Comparison of ENCODE assay signal across 30 cellular contexts in genomic region chr7:50431316-50431715, GRCh38.
"Had no signal": no experiment of that assay in that cellular context is flagged by ENCODE, and none has a peak within 500 bp of the region (broad histone marks: within the 10 kb centered on the region; RNA-seq: fewer than 3 reads in every experiment).

No MANE protein-coding gene starts in this region.

- H3K9me3 Mint-ChIP-seq: activated CD8-positive, alpha-beta T cell treated with anti-CD3 and anti-CD28 coated beads for 36 hours; activated T-cell treated with anti-CD3 and anti-CD28 coated beads, Interleukin-2, amount 50 U/mL, for 4 hours; activated T-helper 17 cell treated with anti-CD3 and anti-CD28 coated beads, Interleukin-2, amount 50 U/mL, for 72 hours; central memory CD8-positive, alpha-beta T cell had no signal

- H3K27me3 Mint-ChIP-seq: activated CD4-positive, alpha-beta T cell treated with anti-CD3 and anti-CD28 coated beads for 36 hours; activated CD8-positive, alpha-beta T cell treated with anti-CD3 and anti-CD28 coated beads for 36 hours; activated naive CD8-positive, alpha-beta T cell; activated T-helper 17 cell treated with anti-CD3 and anti-CD28 coated beads, Interleukin-2, amount 50 U/mL, for 72 hours; central memory CD8-positive, alpha-beta T cell had no signal

- H3K4me1 ChIP-seq: colonic mucosa, esophagus squamous epithelium had no signal

- H3K36me3 ChIP-seq: brain microvascular endothelial cell, colonic mucosa, esophagus squamous epithelium had no signal

- H3K4me3 Mint-ChIP-seq: activated CD4-positive, alpha-beta T cell treated with anti-CD3 and anti-CD28 coated beads for 36 hours; activated CD8-positive, alpha-beta T cell treated with anti-CD3 and anti-CD28 coated beads for 36 hours; activated naive CD8-positive, alpha-beta T cell; activated T-cell treated with anti-CD3 and anti-CD28 coated beads, Interleukin-2, amount 50 U/mL, for 4 hours; activated T-helper 17 cell treated with anti-CD3 and anti-CD28 coated beads, Interleukin-2, amount 50 U/mL, for 72 hours; central memory CD8-positive, alpha-beta T cell had no signal

- H3K4me3 ChIP-seq: colonic mucosa, esophagus squamous epithelium had no signal

- H3K27ac Mint-ChIP-seq: activated CD4-positive, alpha-beta T cell treated with anti-CD3 and anti-CD28 coated beads for 36 hours; activated CD8-positive, alpha-beta T cell treated with anti-CD3 and anti-CD28 coated beads for 36 hours; activated naive CD8-positive, alpha-beta T cell; activated T-helper 17 cell treated with anti-CD3 and anti-CD28 coated beads, Interleukin-2, amount 50 U/mL, for 72 hours had no signal

- H3K27me3 ChIP-seq: brain microvascular endothelial cell, colonic mucosa, esophagus squamous epithelium had no signal

- FAIRE-seq: astrocyte, bronchial epithelial cell, endometrium, endothelial cell of umbilical vein, frontal cortex had no signal

- H3K4me1 Mint-ChIP-seq: activated CD4-positive, alpha-beta T cell treated with anti-CD3 and anti-CD28 coated beads for 36 hours; activated T-helper 17 cell treated with anti-CD3 and anti-CD28 coated beads, Interleukin-2, amount 50 U/mL, for 72 hours; central memory CD8-positive, alpha-beta T cell had no signal

- DNase-seq: activated CD4-positive, alpha-beta T cell treated with anti-CD3 and anti-CD28 coated beads for 36 hours; activated CD4-positive, alpha-beta T cell treated with anti-CD3 and anti-CD28 coated beads, Interleukin-2, amount 50 U/mL, for 1 hour; activated CD4-positive, alpha-beta T cell treated with anti-CD3 and anti-CD28 coated beads, Interleukin-2, amount 50 U/mL, for 48 hours; activated CD4-positive, CD25-positive, alpha-beta regulatory T cell; activated CD4-positive, CD25-positive, alpha-beta regulatory T cell treated with anti-CD3 and anti-CD28 coated beads, Interleukin-2, amount 50 U/mL, for 72 hours; activated CD8-positive, alpha-beta memory T cell treated with anti-CD3 and anti-CD28 coated beads for 24 hours; activated CD8-positive, alpha-beta T cell treated with anti-CD3 and anti-CD28 coated beads for 36 hours; activated effector memory CD4-positive, alpha-beta T cell treated with Interleukin-2 at 50 U/mL for 16 hours; activated gamma-delta T cell treated with Interleukin-2 at 50 U/mL for 16 hours; activated naive CD4-positive, alpha-beta T cell treated with anti-CD3 and anti-CD28 coated beads, Interleukin-2, amount 50 U/mL, for 16 hours; activated naive CD4-positive, alpha-beta T cell treated with Interleukin-2 at 50 U/mL for 16 hours; activated T-cell treated with anti-CD3 and anti-CD28 coated beads, Interleukin-2, amount 50 U/mL, for 4 hours; amniotic stem cell; anterior cingulate cortex; brain microvascular endothelial cell; colonic mucosa; effector CD8-positive, alpha-beta T cell; esophagus squamous epithelium; foreskin fibroblast; head of caudate nucleus; hippocampal formation; T-helper 2 cell had no signal

- H3K36me3 Mint-ChIP-seq: activated naive CD8-positive, alpha-beta T cell had no signal

- H3K9me3 ChIP-seq: colonic mucosa, esophagus squamous epithelium had no signal
